In genomic region chr7:50495746-50496145, GRCh38 we compare ENCODE assay signal across 1 cellular context.
TF ChIP-seq lines count a peak whose summit lies in the region.

No MANE protein-coding gene starts in this region.

TF ChIP-seq in HepG2, 621 proteins besides CTCF, POLR2A, EP300 and RAD21 (continued from another document):
- TF ChIP-seq ZHX2 (IDR thresholded peaks at IDR 0.05; ENCODE audit: low read depth) (no peak), ZHX2 (CRISPR knock-in tag; IDR thresholded peaks at IDR 0.05; ENCODE audit: borderline replicate concordance) (no peak), HDAC6 (IDR thresholded peaks at IDR 0.05; ENCODE audit: low read depth, low read length) (no peak), ZNF510 (CRISPR knock-in tag; IDR thresholded peaks at IDR 0.05; ENCODE audit: low read depth) (no peak), NFIC (IDR thresholded peaks at IDR 0.05; ENCODE audit: low read length) (no peak), MAZ (IDR thresholded peaks at IDR 0.05; ENCODE audit: borderline replicate concordance, low read depth, low read length) (no peak), MAZ (CRISPR knock-in tag; IDR thresholded peaks at IDR 0.05; ENCODE audit: low read depth) (no peak), THRA (CRISPR knock-in tag; IDR thresholded peaks at IDR 0.05; ENCODE audit: borderline replicate concordance) (no peak), ZNF775 (CRISPR knock-in tag; IDR thresholded peaks at IDR 0.05; ENCODE audit: borderline replicate concordance) (no peak)
